13 cellular contexts compared by ENCODE assay signal in the genomic region with DNA sequence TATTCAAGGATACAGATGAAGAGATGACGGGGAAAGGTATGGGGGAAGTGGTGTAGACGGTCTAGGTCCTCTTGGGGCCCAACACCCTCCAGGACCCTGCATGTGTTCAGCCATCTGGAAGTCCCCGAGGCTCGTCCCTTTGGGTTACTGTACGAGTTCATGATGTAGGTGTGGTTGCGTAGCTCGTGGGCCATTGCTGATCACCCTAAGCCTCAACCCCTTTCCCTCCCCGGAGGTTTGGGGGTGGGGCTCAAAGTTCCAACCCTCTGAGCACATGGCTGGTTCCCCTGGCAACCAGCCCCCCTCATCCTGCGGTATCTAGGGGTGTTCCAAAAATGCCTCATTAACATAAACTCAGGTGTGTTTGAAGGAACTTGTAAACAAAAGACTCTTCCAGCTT.
DNase-seq lines count a peak whose midpoint lies in the region; ATAC-seq and TF ChIP-seq lines count a peak whose summit lies in the region.
"Had no signal": no experiment of that assay in that cellular context is flagged by ENCODE, and none has a peak within 500 bp of the region (broad histone marks: within the 10 kb centered on the region; RNA-seq: fewer than 3 reads in every experiment).

No MANE protein-coding gene starts in this region.

- H3K4me1 Mint-ChIP-seq in naive B cell (peaks cover 29 to 38% (median 34%) of the 10 kb centered on the region in 3 donors), progenitor cell of endocrine pancreas (ENCODE audit: low read depth) (peaks cover 3% of the 10 kb centered on the region)

- ATAC-seq in naive B cell (ENCODE audit: low read depth in 2 of 2) = peak; percentile 72 to 73
- no peak for ATAC-seq in GM21737 (IDR thresholded peaks at IDR 0.05; ENCODE audit: unreplicated experiment)
- ATAC-seq in heart left ventricle = no peak
- no peak for ATAC-seq in left lung
- ATAC-seq: Right ventricle myocardium inferior had no signal

- TF ChIP-seq CTCF in progenitor cell of endocrine pancreas (IDR thresholded peaks at IDR 0.05; ENCODE audit: unreplicated experiment) = no peak
- TF ChIP-seq CTCF in heart left ventricle (IDR thresholded peaks at IDR 0.05) = no peak
- no peak for TF ChIP-seq CTCF in left lung (IDR thresholded peaks at IDR 0.05)

- H3K27ac ChIP-seq in BLaER1 (no peak overlapping the region), heart left ventricle (no peak overlapping the region), left lung (no peak overlapping the region)

- H3K4me1 ChIP-seq in BLaER1 (peaks cover 63% of the 10 kb centered on the region), heart left ventricle (peaks cover 0 to 22% (median 0%) of the 10 kb centered on the region in 12 donors), left lung (peaks cover 0 to 21% of the 10 kb centered on the region in 2 donors)

- H4K20me1 ChIP-seq in BLaER1 = no peaks in the 10 kb centered on the region

- H3K9me3 ChIP-seq in BLaER1 = no peaks in the 10 kb centered on the region; the same call in 1 of the 2 replicates
- no peaks in the 10 kb centered on the region for H3K9me3 ChIP-seq in heart left ventricle
- no peaks in the 10 kb centered on the region for H3K9me3 ChIP-seq in left lung

- H3K9me3 Mint-ChIP-seq in naive B cell (no peaks in the 10 kb centered on the region), progenitor cell of endocrine pancreas (ENCODE audit: low read depth) (no peaks in the 10 kb centered on the region)
- H3K9me3 Mint-ChIP-seq: H9 had no signal

- H3K36me3 ChIP-seq in BLaER1 = no peaks in the 10 kb centered on the region
- H3K36me3 ChIP-seq in H7 (replicated peaks; ENCODE audit: control insufficient read depth, insufficient read depth, low read length) = no peaks in the 10 kb centered on the region
- H3K36me3 ChIP-seq in heart left ventricle = no peaks in the 10 kb centered on the region
- no peaks in the 10 kb centered on the region for H3K36me3 ChIP-seq in left lung

- no peaks in the 10 kb centered on the region for H3K27me3 Mint-ChIP-seq in naive B cell
- no peaks in the 10 kb centered on the region for H3K27me3 Mint-ChIP-seq in progenitor cell of endocrine pancreas

- intact Hi-C loops in heart left ventricle (cut with DNase I) (no loop called here), left lung (cut with DNase I) (no loop called here)

- H3K9ac ChIP-seq in BLaER1 = no peak overlapping the region

- H3K27ac Mint-ChIP-seq in naive B cell = peak overlapping the region in 5 of 6 donors; percentile 70 to 95 (median 92)
- H3K27ac Mint-ChIP-seq in progenitor cell of endocrine pancreas = no peak overlapping the region
- H3K27ac Mint-ChIP-seq: H9 had no signal

- H3K27me3 ChIP-seq in BLaER1 (no peaks in the 10 kb centered on the region), H7 (ENCODE audit: control insufficient read depth, insufficient read depth, low read length) (no peaks in the 10 kb centered on the region), heart left ventricle (no peaks in the 10 kb centered on the region), left lung (no peaks in the 10 kb centered on the region)

- H3K36me3 Mint-ChIP-seq in naive B cell (no peaks in the 10 kb centered on the region), progenitor cell of endocrine pancreas (ENCODE audit: insufficient read depth) (peaks cover 4% of the 10 kb centered on the region)

- 75 to 85% (median 81%) methylated on average over 9 of the region's 9 CpGs for WGBS in heart left ventricle, 4 donors

- no peak for TF ChIP-seq POLR2A in heart left ventricle (IDR thresholded peaks at IDR 0.05)

- peak overlapping the region; percentile 38 for H3K4me2 ChIP-seq in BLaER1

- DNase-seq in H7 (peak; percentile 44), ecto neural progenitor cell (ENCODE audit: low spot score) (peak; percentile 30), naive B cell (no peak), progenitor cell of endocrine pancreas (ENCODE audit: low spot score, unreplicated experiment) (no peak), heart left ventricle (no peak), left lung (no peak)
- DNase-seq: C1 segment of cervical spinal cord, H9, NCI-H1105 treated with DMSO at 0.1 percent for 48 hours, NCI-H1694 treated with DMSO at 0.1 percent for 48 hours had no signal

- no peak overlapping the region for H3K4me3 ChIP-seq in BLaER1
- H3K4me3 ChIP-seq in H7 (ENCODE audit: insufficient read depth, low read depth, low read length) = no peak overlapping the region
- H3K4me3 ChIP-seq in heart left ventricle = no peak overlapping the region
- H3K4me3 ChIP-seq in left lung = no peak overlapping the region

- peak overlapping the region in 4 of 8 donors; percentile 9 to 59 (median 12) for H3K4me3 Mint-ChIP-seq in naive B cell
- no peak overlapping the region for H3K4me3 Mint-ChIP-seq in progenitor cell of endocrine pancreas (ENCODE audit: low read depth)
- H3K4me3 Mint-ChIP-seq: H9 had no signal

Comparison
In these comparisons a context has a peak if more than half of its experiments do, and no peak if none do; other contexts are left out.
1. DNase-seq: peak in H7 (single experiment) and ecto neural progenitor cell (single experiment); none in naive B cell (single experiment), progenitor cell of endocrine pancreas (single experiment), heart left ventricle (0 of 5) and left lung (0 of 2).
2. ATAC-seq: peak in naive B cell (2 of 2); none in GM21737 (single experiment), heart left ventricle (0 of 4) and left lung (single experiment).